ENCODE assay signal across 14 cellular contexts in the genomic region with DNA sequence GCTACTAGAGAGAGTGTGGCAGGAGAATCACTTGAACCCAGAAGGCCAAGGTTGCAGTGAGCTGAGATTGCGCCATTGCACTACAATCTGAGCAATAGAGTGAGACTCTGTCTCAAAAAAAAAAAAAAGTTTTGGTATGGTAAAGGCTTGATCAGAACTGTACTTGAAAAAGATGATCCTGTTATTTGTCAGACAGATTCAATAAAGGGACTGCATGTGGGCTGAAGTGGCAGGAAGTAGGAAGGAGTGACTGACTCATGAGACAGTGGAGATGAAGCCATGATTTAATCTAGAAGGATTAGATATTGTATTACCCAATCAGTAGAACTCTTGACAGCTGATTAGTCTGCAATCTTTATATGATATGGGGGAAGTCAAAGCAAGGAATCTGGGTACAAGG. TPM values are rescaled to one million over a fixed set of nuclear protein-coding genes. Genes with fewer than 3 reads are reported as not detected.
DNase-seq lines count a peak whose midpoint lies in the region; ATAC-seq and TF ChIP-seq lines count a peak whose summit lies in the region.
"Had no signal": no experiment of that assay in that cellular context is flagged by ENCODE, and none has a peak within 500 bp of the region (broad histone marks: within the 10 kb centered on the region; RNA-seq: fewer than 3 reads in every experiment).

No MANE protein-coding gene starts in this region.

- peak; percentile 19 to 35 for ATAC-seq in activated CD4-positive, CD25-positive, alpha-beta regulatory T cell treated with anti-CD3 and anti-CD28 coated beads, Interleukin-2, amount 50 U/mL, for 24 hours
- peak; percentile 67 for ATAC-seq in activated T-helper 17 cell treated with anti-CD3 and anti-CD28 coated beads, Interleukin-2, amount 50 U/mL, for 72 hours (replicated peaks)
- ATAC-seq in natural killer cell (no peak), GM18868 (IDR thresholded peaks at IDR 0.05; ENCODE audit: unreplicated experiment) (no peak)
- ATAC-seq: left ventricle myocardium superior had no signal

- no peak for DNase-seq in activated CD4-positive, CD25-positive, alpha-beta regulatory T cell (lab: John Stamatoyannopoulos, UW)
- peak; percentile 8 for DNase-seq in GM04503 (ENCODE audit: low read depth)
- no peak for DNase-seq in natural killer cell
- no peak for DNase-seq in NCI-H2081 (lab: John Stamatoyannopoulos, UW)
- no peak for DNase-seq in HK-2 (ENCODE audit: unreplicated experiment)
- DNase-seq: hypothalamus, KBM-7, left ventricle myocardium superior, NCI-H2081 treated with DMSO at 0.1 percent for 48 hours, WERI-Rb-1 had no signal

- H3K9me3 Mint-ChIP-seq in activated T-helper 17 cell treated with anti-CD3 and anti-CD28 coated beads, Interleukin-2, amount 50 U/mL, for 72 hours, result no peaks in the 10 kb centered on the region
- H3K9me3 Mint-ChIP-seq in natural killer cell, result no peaks in the 10 kb centered on the region
- H3K9me3 Mint-ChIP-seq: neural progenitor cell had no signal

- H3K36me3 Mint-ChIP-seq in activated T-helper 17 cell treated with anti-CD3 and anti-CD28 coated beads, Interleukin-2, amount 50 U/mL, for 72 hours (ENCODE audit: low read depth), result no peaks in the 10 kb centered on the region
- H3K36me3 Mint-ChIP-seq in natural killer cell, result no peaks in the 10 kb centered on the region
- H3K36me3 Mint-ChIP-seq: neural progenitor cell had no signal

- peak overlapping the region; percentile 17 for H3K4me3 Mint-ChIP-seq in activated T-helper 17 cell treated with anti-CD3 and anti-CD28 coated beads, Interleukin-2, amount 50 U/mL, for 72 hours
- H3K4me3 Mint-ChIP-seq in natural killer cell, result peak overlapping the region; percentile 4
- H3K4me3 Mint-ChIP-seq: neural progenitor cell had no signal

- intact Hi-C loops in natural killer cell (cut with micrococcal nuclease), result no loop called here

- H3K27me3 Mint-ChIP-seq in activated T-helper 17 cell treated with anti-CD3 and anti-CD28 coated beads, Interleukin-2, amount 50 U/mL, for 72 hours, result no peaks in the 10 kb centered on the region
- peaks cover 0 to 2% of the 10 kb centered on the region in 2 donors for H3K27me3 Mint-ChIP-seq in natural killer cell (ENCODE audit: low read depth in 2 of 2)

- no peak for TF ChIP-seq CTCF in natural killer cell (IDR thresholded peaks at IDR 0.05)

- peak overlapping the region; percentile 43 for H3K27ac Mint-ChIP-seq in activated T-helper 17 cell treated with anti-CD3 and anti-CD28 coated beads, Interleukin-2, amount 50 U/mL, for 72 hours
- H3K27ac Mint-ChIP-seq in natural killer cell, result no peak overlapping the region
- H3K27ac Mint-ChIP-seq: neural progenitor cell had no signal

- H3K4me1 Mint-ChIP-seq in activated T-helper 17 cell treated with anti-CD3 and anti-CD28 coated beads, Interleukin-2, amount 50 U/mL, for 72 hours, result peaks cover 21% of the 10 kb centered on the region
- peaks cover 20% of the 10 kb centered on the region in 2 donors for H3K4me1 Mint-ChIP-seq in natural killer cell

RNA-seq across cellular contexts. Expression of a gene that starts 2.7 kb away (rescaled TPM):
- total RNA-seq in activated T-helper 17 cell treated with anti-CD3 and anti-CD28 coated beads, Interleukin-2, amount 50 U/mL, for 72 hours, result 1 to 10 TPM; 8.4 to 8.5 TPM
- total RNA-seq in natural killer cell, result 10 to 100 TPM in 2 of 3 donors, 1 to 10 TPM in 1; 7.1 to 11.1 (median 10.3) TPM

RNA-seq across cellular contexts. Expression of a gene that starts 56.7 kb away (rescaled TPM):
- total RNA-seq in activated T-helper 17 cell treated with anti-CD3 and anti-CD28 coated beads, Interleukin-2, amount 50 U/mL, for 72 hours, result not detected
- total RNA-seq in natural killer cell, result not detected

Comparison
In these comparisons a context has a peak if more than half of its experiments do, and no peak if none do; other contexts are left out.
1. ATAC-seq: peak in activated CD4-positive, CD25-positive, alpha-beta regulatory T cell treated with anti-CD3 and anti-CD28 coated beads, Interleukin-2, amount 50 U/mL, for 24 hours (2 of 2) and activated T-helper 17 cell treated with anti-CD3 and anti-CD28 coated beads, Interleukin-2, amount 50 U/mL, for 72 hours (single experiment); none in natural killer cell (0 of 3) and GM18868 (single experiment).